Comparison of ENCODE assay signal across 1 cellular context in the genomic region with DNA sequence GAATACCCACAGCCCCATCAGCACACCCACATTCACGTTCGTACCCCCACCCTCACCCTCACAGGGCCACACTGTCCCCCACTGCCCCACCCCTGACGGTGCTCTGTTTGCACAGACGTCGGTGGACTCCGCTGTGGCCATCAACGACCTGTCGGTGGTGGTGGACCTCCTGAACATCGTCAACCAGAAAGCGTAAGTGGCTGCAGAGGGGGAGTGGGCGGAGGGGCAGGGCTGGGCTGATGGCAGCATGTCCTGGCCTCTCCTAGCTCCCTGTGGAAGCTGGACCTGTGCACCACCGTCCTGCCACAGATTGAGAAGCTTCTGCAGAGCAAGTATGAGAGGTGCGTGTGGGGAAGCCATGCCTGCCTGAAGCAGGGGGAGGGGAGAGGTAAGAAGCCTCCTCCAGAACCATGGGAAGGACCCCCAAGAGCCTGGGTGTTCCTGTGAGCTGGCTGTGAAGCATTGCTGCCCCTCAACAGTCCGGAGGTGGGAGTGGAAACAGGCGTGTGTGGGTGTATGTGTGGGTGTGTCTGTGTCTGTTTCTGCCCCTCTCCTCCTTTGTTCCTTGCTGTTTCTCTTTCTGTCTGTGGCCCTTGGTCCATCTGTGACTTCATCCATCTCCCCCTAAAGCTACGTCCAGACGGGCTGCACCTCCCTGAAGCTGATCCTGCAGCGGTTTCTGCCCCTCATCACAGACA.
TF ChIP-seq lines count a peak whose summit lies in the region.

No MANE protein-coding gene starts in this region.

TF ChIP-seq in HepG2, 621 proteins besides CTCF, POLR2A, EP300 and RAD21:
- TF ChIP-seq ZNF3 (CRISPR knock-in tag; IDR thresholded peaks at IDR 0.05) (no peak), ZFX (CRISPR knock-in tag; IDR thresholded peaks at IDR 0.05; ENCODE audit: low read depth) (0 out of 2 replicates have a peak, but pooled peaks have one; percentile 3)
